Comparison of ENCODE assay signal across 32 cellular contexts in genomic region chr14:33966276-33966675, GRCh38. TPM values are rescaled to one million over a fixed set of nuclear protein-coding genes. Genes with fewer than 3 reads are reported as not detected.
"Had no signal": no experiment of that assay in that cellular context is flagged by ENCODE, and none has a peak within 500 bp of the region (broad histone marks: within the 10 kb centered on the region; RNA-seq: fewer than 3 reads in every experiment).

No MANE protein-coding gene starts in this region.

- H3K4me1 Mint-ChIP-seq: natural killer cell; stimulated activated memory B cell treated with anti-CD40 and anti-IgM and Interleukin-4, amounts not matched to agents 10 μg/mL and 1 μg/mL and 100 μg/mL, for 72 hours; stimulated activated naive CD8-positive, alpha-beta T cell treated with anti-CD3 and anti-CD28 coated beads, Interleukin-15, amount 100 ng/mL, for 72 hours had no signal

- H3K4me3 Mint-ChIP-seq: natural killer cell; nephron; neural progenitor cell; stimulated activated memory B cell treated with anti-CD40 and anti-IgM and Interleukin-4, amounts not matched to agents 10 μg/mL and 1 μg/mL and 100 μg/mL, for 72 hours; stimulated activated naive CD8-positive, alpha-beta T cell treated with anti-CD3 and anti-CD28 coated beads, Interleukin-15, amount 100 ng/mL, for 72 hours; type B pancreatic cell had no signal

- H3K9me3 ChIP-seq: ovary, psoas muscle, suprapubic skin, testis, uterus had no signal

- H3K36me3 Mint-ChIP-seq: natural killer cell; neural progenitor cell; stimulated activated memory B cell treated with anti-CD40 and anti-IgM and Interleukin-4, amounts not matched to agents 10 μg/mL and 1 μg/mL and 100 μg/mL, for 72 hours; type B pancreatic cell had no signal

- ATAC-seq: natural killer cell; psoas muscle; right cardiac atrium; right lobe of liver; stimulated activated memory B cell treated with anti-CD40 and anti-IgM and Interleukin-4, amounts not matched to agents 10 μg/mL and 1 μg/mL and 100 μg/mL, for 72 hours; stimulated activated naive CD8-positive, alpha-beta T cell treated with anti-CD3 and anti-CD28 coated beads, Interleukin-15, amount 100 ng/mL, for 72 hours; stimulated activated naive CD8-positive, alpha-beta T cell treated with anti-CD3 and anti-CD28 coated beads, Interleukin-15, Interleukin-2, amounts not matched to agents 100 U/mL and 50 U/mL, for 24 hours; upper lobe of right lung had no signal

- H3K27ac Mint-ChIP-seq: natural killer cell; neural progenitor cell; progenitor cell of endocrine pancreas; stimulated activated memory B cell treated with anti-CD40 and anti-IgM and Interleukin-4, amounts not matched to agents 10 μg/mL and 1 μg/mL and 100 μg/mL, for 72 hours; stimulated activated naive CD8-positive, alpha-beta T cell treated with anti-CD3 and anti-CD28 coated beads, Interleukin-15, amount 100 ng/mL, for 72 hours; type B pancreatic cell had no signal

- H3K4me3 ChIP-seq: neural progenitor cell, ovary, psoas muscle, right lobe of liver, sigmoid colon, smooth muscle cell, spleen, suprapubic skin, testis, tibial artery, transverse colon, upper lobe of right lung, uterus had no signal

- H3K4me1 ChIP-seq: parathyroid adenoma, psoas muscle, right lobe of liver, sigmoid colon, spleen, suprapubic skin, testis, tibial artery, transverse colon, upper lobe of right lung, uterus had no signal

- H3K27ac ChIP-seq: neural progenitor cell, ovary, parathyroid adenoma, psoas muscle, right lobe of liver, sigmoid colon, spleen, suprapubic skin, testis, tibial artery, transverse colon, upper lobe of right lung, uterus had no signal

- H3K27me3 Mint-ChIP-seq: stimulated activated memory B cell treated with anti-CD40 and anti-IgM and Interleukin-4, amounts not matched to agents 10 μg/mL and 1 μg/mL and 100 μg/mL, for 72 hours; stimulated activated naive CD8-positive, alpha-beta T cell treated with anti-CD3 and anti-CD28 coated beads, Interleukin-15, amount 100 ng/mL, for 72 hours; type B pancreatic cell had no signal

- H3K27me3 ChIP-seq: ovary, right lobe of liver, sigmoid colon, spleen, suprapubic skin, testis, tibial artery, transverse colon, upper lobe of right lung, uterus had no signal

- DNase-seq: natural killer cell; occipital lobe; ovary; posterior cingulate gyrus; psoas muscle; right cardiac atrium; right lobe of liver; sigmoid colon; spleen; stimulated activated CD4-positive, alpha-beta T cell treated with anti-CD3 and anti-CD28 coated beads, Interleukin-12 subunit alpha, Interleukin-12 subunit beta, amount 100 ng/mL, for 4 hours; stimulated activated CD4-positive, alpha-beta T cell treated with anti-CD3 and anti-CD28 coated beads, Interleukin-1b, Interleukin-23, amount 100 ng/mL, for 48 hours; stimulated activated CD4-positive, alpha-beta T cell treated with anti-CD3 and anti-CD28 coated beads, Interleukin-4, amount 100 ng/mL, for 1 hour; stimulated activated CD4-positive, alpha-beta T cell treated with anti-CD3 and anti-CD28 coated beads, Interleukin-4, amount 100 ng/mL, for 4 hours; stimulated activated CD8-positive, alpha-beta memory T cell treated with anti-CD3 and anti-CD28 coated beads, Interleukin-4, amount 100 ng/mL, for 48 hours; stimulated activated naive CD4-positive, alpha-beta T cell; stimulated activated naive CD8-positive, alpha-beta T cell treated with anti-CD3 and anti-CD28 coated beads, Interleukin-15, amount 100 ng/mL, for 72 hours; stimulated activated naive CD8-positive, alpha-beta T cell treated with anti-CD3 and anti-CD28 coated beads, Interleukin-15, Interleukin-2, amounts not matched to agents 100 U/mL and 50 U/mL, for 24 hours; substantia nigra; testis; tibial artery; transverse colon; upper lobe of right lung; uterus had no signal

- H3K36me3 ChIP-seq: ovary, right lobe of liver, sigmoid colon, spleen, suprapubic skin, tibial artery, transverse colon, upper lobe of right lung, uterus had no signal

RNA-seq across cellular contexts. Expression of gene EGLN3, which starts 15.4 kb away (rescaled TPM):
- polyA plus RNA-seq: neural cell had no signal
